In the genomic region with DNA sequence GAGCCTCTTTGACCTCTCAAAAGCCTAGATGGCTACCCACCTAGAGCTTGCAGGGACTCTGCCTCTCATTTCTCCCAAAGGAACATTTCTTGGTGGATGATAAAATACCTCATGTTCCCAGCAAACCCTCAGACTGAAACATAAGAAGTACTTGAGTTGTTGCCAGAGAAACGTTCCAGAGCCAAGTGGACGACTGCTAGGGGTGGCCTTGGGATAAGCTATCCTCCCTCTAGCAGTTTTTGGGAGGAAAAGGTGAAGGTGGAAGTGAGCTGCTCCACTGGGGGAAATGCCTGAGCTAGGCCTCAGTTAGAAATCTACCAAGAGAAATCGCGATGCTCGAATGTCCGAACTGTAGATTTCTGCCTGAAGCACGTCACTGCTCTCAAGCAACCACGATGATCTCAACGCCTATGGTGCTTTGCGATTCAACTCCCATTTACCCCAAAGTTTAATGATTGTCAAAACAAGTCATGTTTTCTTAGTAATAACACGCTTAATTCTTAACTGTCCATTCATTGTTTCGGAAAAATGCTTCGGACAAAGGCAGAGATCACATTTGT, we compare ENCODE assay signal across 21 cellular contexts.
DNase-seq lines count a peak whose midpoint lies in the region; ATAC-seq and TF ChIP-seq lines count a peak whose summit lies in the region.
"Had no signal": no experiment of that assay in that cellular context is flagged by ENCODE, and none has a peak within 500 bp of the region (broad histone marks: within the 10 kb centered on the region; RNA-seq: fewer than 3 reads in every experiment).

No MANE protein-coding gene starts in this region.

- no peaks in the 10 kb centered on the region for H3K27me3 Mint-ChIP-seq in nephron (ENCODE audit: low read depth)
- H3K27me3 Mint-ChIP-seq: activated CD4-positive, alpha-beta memory T cell treated with anti-CD3 and anti-CD28 coated beads for 36 hours; activated naive CD4-positive, alpha-beta T cell treated with anti-CD3 and anti-CD28 coated beads, Interleukin-2, amount 10 ng/mL, durations not matched to agents 7 days and 5 days had no signal

- ATAC-seq in Right ventricle myocardium superior (ENCODE audit: poor library complexity), result peak; percentile 45
- no peak for ATAC-seq in GM18502 (IDR thresholded peaks at IDR 0.05; ENCODE audit: poor library complexity, unreplicated experiment)

- H3K4me3 ChIP-seq in right atrium auricular region, result no peak overlapping the region
- no peak overlapping the region for H3K4me3 ChIP-seq in cardiac fibroblast (replicated peaks in 1 of 2; ENCODE audit: low read depth in 2 of 2, low read length in 2 of 2)
- no peak overlapping the region for H3K4me3 ChIP-seq in uterus
- H3K4me3 ChIP-seq: breast epithelium, dorsolateral prefrontal cortex had no signal

- H3K36me3 ChIP-seq in right atrium auricular region (no peaks in the 10 kb centered on the region), uterus (no peaks in the 10 kb centered on the region)
- H3K36me3 ChIP-seq: breast epithelium had no signal

- no peaks in the 10 kb centered on the region for H3K9me3 Mint-ChIP-seq in nephron
- H3K9me3 Mint-ChIP-seq: activated CD4-positive, alpha-beta memory T cell treated with anti-CD3 and anti-CD28 coated beads for 36 hours; activated naive CD4-positive, alpha-beta T cell treated with anti-CD3 and anti-CD28 coated beads, Interleukin-2, amount 10 ng/mL, durations not matched to agents 7 days and 5 days had no signal

- peaks cover 50% of the 10 kb centered on the region for H3K4me1 Mint-ChIP-seq in nephron
- H3K4me1 Mint-ChIP-seq: activated naive CD4-positive, alpha-beta T cell treated with anti-CD3 and anti-CD28 coated beads, Interleukin-2, amount 10 ng/mL, durations not matched to agents 7 days and 5 days; CD4-positive, CD25-positive, alpha-beta regulatory T cell had no signal

- TF ChIP-seq POLR2A in uterus (IDR thresholded peaks at IDR 0.05), result no peak

- H3K4me3 Mint-ChIP-seq in nephron, result no peak overlapping the region
- H3K4me3 Mint-ChIP-seq: activated CD4-positive, alpha-beta memory T cell treated with anti-CD3 and anti-CD28 coated beads for 36 hours; activated naive CD4-positive, alpha-beta T cell treated with anti-CD3 and anti-CD28 coated beads, Interleukin-2, amount 10 ng/mL, durations not matched to agents 7 days and 5 days; CD4-positive, CD25-positive, alpha-beta regulatory T cell; type B pancreatic cell had no signal

- H3K27me3 ChIP-seq in right atrium auricular region (no peaks in the 10 kb centered on the region), uterus (no peaks in the 10 kb centered on the region)
- H3K27me3 ChIP-seq: breast epithelium, dorsolateral prefrontal cortex had no signal

- peaks cover 12% of the 10 kb centered on the region for H3K36me3 Mint-ChIP-seq in nephron (ENCODE audit: low read depth)
- H3K36me3 Mint-ChIP-seq: activated CD4-positive, alpha-beta memory T cell treated with anti-CD3 and anti-CD28 coated beads for 36 hours; activated naive CD4-positive, alpha-beta T cell treated with anti-CD3 and anti-CD28 coated beads, Interleukin-2, amount 10 ng/mL, durations not matched to agents 7 days and 5 days; CD4-positive, CD25-positive, alpha-beta regulatory T cell had no signal

- peak overlapping the region; percentile 92 to 96 (median 92) for H3K27ac Mint-ChIP-seq in nephron
- H3K27ac Mint-ChIP-seq: activated CD4-positive, alpha-beta memory T cell treated with anti-CD3 and anti-CD28 coated beads for 36 hours; activated naive CD4-positive, alpha-beta T cell treated with anti-CD3 and anti-CD28 coated beads, Interleukin-2, amount 10 ng/mL, durations not matched to agents 7 days and 5 days; CD4-positive, CD25-positive, alpha-beta regulatory T cell; progenitor cell of endocrine pancreas; type B pancreatic cell had no signal

- H3K27ac ChIP-seq in right atrium auricular region (peak overlapping the region in 1 of 2 donors; percentile 81), uterus (peak overlapping the region; percentile 27 to 35)
- H3K27ac ChIP-seq: breast epithelium, dorsolateral prefrontal cortex, epithelial cell of prostate had no signal

- TF ChIP-seq CTCF in right atrium auricular region (IDR thresholded peaks at IDR 0.05), result no peak
- no peak for TF ChIP-seq CTCF in cardiac fibroblast (IDR thresholded peaks at IDR 0.05; ENCODE audit: low read depth, low read length)
- no peak for TF ChIP-seq CTCF in nephron (IDR thresholded peaks at IDR 0.05; ENCODE audit: unreplicated experiment in 3 of 3)
- TF ChIP-seq CTCF in uterus (IDR thresholded peaks at IDR 0.05), result no peak

- no peaks in the 10 kb centered on the region for H3K9me3 ChIP-seq in right atrium auricular region
- no peaks in the 10 kb centered on the region for H3K9me3 ChIP-seq in uterus
- H3K9me3 ChIP-seq: breast epithelium had no signal

- intact Hi-C loops in Right ventricle myocardium superior (cut with DNase I), result no loop called here
- intact Hi-C loops in uterus (cut with DNase I; ENCODE audit: low total_unique reads), result no loop called here

- H3K4me1 ChIP-seq in right atrium auricular region (peaks cover 0 to 18% of the 10 kb centered on the region in 2 donors), uterus (peaks cover 0 to 5% of the 10 kb centered on the region in 2 donors)
- H3K4me1 ChIP-seq: breast epithelium had no signal

- DNase-seq in Right ventricle myocardium superior (no peak), right atrium auricular region (ENCODE audit: low spot score) (no peak), cardiac fibroblast (ENCODE audit: low read depth in 2 of 2) (peak; percentile 4 to 56), uterus (no peak), foreskin melanocyte (no peak), NCI-H1092 (lab: John Stamatoyannopoulos, UW) (no peak)
- DNase-seq: activated CD4-positive, alpha-beta memory T cell treated with anti-CD3 and anti-CD28 coated beads for 36 hours; activated naive CD4-positive, alpha-beta T cell treated with anti-CD3 and anti-CD28 coated beads, Interleukin-2, amount 10 ng/mL, durations not matched to agents 7 days and 5 days; activated T-cell treated with anti-CD3 and anti-CD28 coated beads, Interleukin-2, amount 50 U/mL, for 1 hour; CD4-positive, CD25-positive, alpha-beta regulatory T cell; dorsolateral prefrontal cortex; NCI-H187 treated with DMSO at 0.1 percent for 48 hours; NCI-H510A; SHP77 treated with DMSO at 0.1 percent for 48 hours; stimulated activated naive CD4-positive, alpha-beta T cell treated with Interleukin-2 at 50 U/mL for 16 hours had no signal

Comparison
In these comparisons a context has a peak if more than half of its experiments do, and no peak if none do; other contexts are left out.
1. DNase-seq: peak in cardiac fibroblast (2 of 2); none in Right ventricle myocardium superior (single experiment), right atrium auricular region (single experiment), uterus (0 of 2), foreskin melanocyte (single experiment) and NCI-H1092 (single experiment).